ENCODE assay signal across 8 cellular contexts in genomic region chr11:75896843-75897419, GRCh38.
DNase-seq lines count a peak whose midpoint lies in the region; ATAC-seq, FAIRE-seq and TF ChIP-seq lines count a peak whose summit lies in the region.

No MANE protein-coding gene starts in this region.

- DNase-seq in A549 (ENCODE audit: low read depth in 1 of 2, low spot score in 1 of 2) (peak; percentile 25 to 41), GM12865 (ENCODE audit: low read depth) (peak; percentile 40), NCI-H2227 treated with DMSO at 0.1 percent for 48 hours (lab: John Stamatoyannopoulos, UW) (peak; percentile 42), astrocyte of the spinal cord (ENCODE audit: low read depth, low spot score) (peak; percentile 62), keratinocyte (ENCODE audit: low read depth, low spot score) (no peak), upper lobe of left lung (no peak), omental fat pad (ENCODE audit: low spot score) (no peak)
- DNase-seq in activated CD4-positive, alpha-beta T cell treated with anti-CD3 and anti-CD28 coated beads, Interleukin-2, amount 10 ng/mL, durations not matched to agents 7 days and 5 days, result no peak

- no peak for FAIRE-seq in A549 (lab: Jason Lieb, UNC)
- FAIRE-seq in keratinocyte (lab: Jason Lieb, UNC), result peak; percentile 23

- H3K4me2 ChIP-seq in A549 (no peak overlapping the region), keratinocyte (ENCODE audit: control insufficient read depth, extremely low read depth, insufficient read depth, low read depth, low read length) (no peak overlapping the region)

- H3K27me3 Mint-ChIP-seq in activated CD4-positive, alpha-beta T cell treated with anti-CD3 and anti-CD28 coated beads, Interleukin-2, amount 10 ng/mL, durations not matched to agents 7 days and 5 days, result no peaks in the 10 kb centered on the region

- no peaks in the 10 kb centered on the region for H4K20me1 ChIP-seq in keratinocyte (ENCODE audit: control insufficient read depth, extremely low read depth, insufficient read depth, low read length)

- no peak overlapping the region for H3K4me3 Mint-ChIP-seq in activated CD4-positive, alpha-beta T cell treated with anti-CD3 and anti-CD28 coated beads, Interleukin-2, amount 10 ng/mL, durations not matched to agents 7 days and 5 days

- H3K9me1 ChIP-seq in keratinocyte (ENCODE audit: control insufficient read depth, extremely low read depth, insufficient read depth, low read length), result no peaks in the 10 kb centered on the region

- H3K4me3 ChIP-seq in A549, result no peak overlapping the region
- H3K4me3 ChIP-seq in GM12865 (ENCODE audit: low read depth, low read length), result no peak overlapping the region
- H3K4me3 ChIP-seq in astrocyte of the spinal cord (ENCODE audit: low read depth, low read length), result no peak overlapping the region
- H3K4me3 ChIP-seq in keratinocyte (ENCODE audit: control insufficient read depth in 2 of 3, extremely low read depth in 1 of 3, insufficient read depth in 2 of 3, low read depth in 1 of 3, low read length in 3 of 3), result no peak overlapping the region
- H3K4me3 ChIP-seq in upper lobe of left lung, result no peak overlapping the region

- H3K36me3 ChIP-seq in keratinocyte (ENCODE audit: control insufficient read depth in 2 of 2, extremely low read depth in 1 of 2, insufficient read depth in 2 of 2, low read length in 2 of 2) (peaks cover 0 to 3% of the 10 kb centered on the region in 2 experiments), upper lobe of left lung (peaks cover 0 to 7% (median 3%) of the 10 kb centered on the region in 4 donors)

- POLR2A ChIA-PET in A549 (lab: Yijun Ruan, JAX), result interaction anchor here (1.3 kb wide), 1 partner anchor 256 kb away, joined by 3 read pairs; no protein-coding TSS in a partner anchor
- POLR2A ChIA-PET in activated CD4-positive, alpha-beta T cell treated with anti-CD3 and anti-CD28 coated beads, Interleukin-2, amount 10 ng/mL, durations not matched to agents 7 days and 5 days (lab: Charles Lee), result interaction anchor here (0.7 kb wide), 1 partner anchor 256 kb away, joined by 3 read pairs; no protein-coding TSS in a partner anchor

- peak; percentile 87 to 91 for TF ChIP-seq RAD21 in A549 (conservative IDR thresholded peaks at IDR 0.05 in 1 of 2, IDR thresholded peaks at IDR 0.05 in 1 of 2)

- H3K79me2 ChIP-seq in keratinocyte (ENCODE audit: control insufficient read depth, insufficient read depth, low read length), result no peaks in the 10 kb centered on the region

- H2AFZ ChIP-seq in keratinocyte (ENCODE audit: control insufficient read depth, low read length), result no peak overlapping the region

- no peak for TF ChIP-seq POLR2A in A549 (IDR thresholded peaks at IDR 0.05; ENCODE audit: low read length)
- TF ChIP-seq POLR2A in upper lobe of left lung (IDR thresholded peaks at IDR 0.05), result no peak

- 24% methylated on average over 4 of the region's 4 CpGs for WGBS in A549 (ENCODE audit: missing lambda C conversion rate)
- WGBS in upper lobe of left lung, 2 donors, result 43 to 51% methylated on average over 4 of the region's 4 CpGs

- H3K27me3 ChIP-seq in keratinocyte (ENCODE audit: control insufficient read depth, extremely low read depth, insufficient read depth, low read length), result no peaks in the 10 kb centered on the region
- H3K27me3 ChIP-seq in upper lobe of left lung, result no peaks in the 10 kb centered on the region

- peaks cover 7% of the 10 kb centered on the region for H3K36me3 Mint-ChIP-seq in activated CD4-positive, alpha-beta T cell treated with anti-CD3 and anti-CD28 coated beads, Interleukin-2, amount 10 ng/mL, durations not matched to agents 7 days and 5 days (ENCODE audit: low read depth)

- dilution Hi-C loops in keratinocyte (cut with MboI; ENCODE audit: extremely low pct_ligation_motif_present, low sequenced_read_pairs), result no loop called here

- H3K4me1 ChIP-seq in A549 (no peaks in the 10 kb centered on the region), keratinocyte (ENCODE audit: control insufficient read depth, extremely low read depth, insufficient read depth, low read length) (no peaks in the 10 kb centered on the region), upper lobe of left lung (peaks cover 0 to 16% (median 6%) of the 10 kb centered on the region in 4 donors)

- no peaks in the 10 kb centered on the region for H3K9me3 ChIP-seq in A549
- no peaks in the 10 kb centered on the region for H3K9me3 ChIP-seq in keratinocyte (ENCODE audit: control insufficient read depth, low read depth, low read length)
- no peaks in the 10 kb centered on the region for H3K9me3 ChIP-seq in upper lobe of left lung

- H3K27ac ChIP-seq in A549 (no peak overlapping the region), keratinocyte (ENCODE audit: control insufficient read depth, insufficient read depth, low read length) (no peak overlapping the region), upper lobe of left lung (no peak overlapping the region)

- no peaks in the 10 kb centered on the region for H3K9me3 Mint-ChIP-seq in activated CD4-positive, alpha-beta T cell treated with anti-CD3 and anti-CD28 coated beads, Interleukin-2, amount 10 ng/mL, durations not matched to agents 7 days and 5 days

- H3K27ac Mint-ChIP-seq in activated CD4-positive, alpha-beta T cell treated with anti-CD3 and anti-CD28 coated beads, Interleukin-2, amount 10 ng/mL, durations not matched to agents 7 days and 5 days, result no peak overlapping the region

- in situ Hi-C loops in astrocyte of the spinal cord (cut with HindIII; ENCODE audit: low sequenced_read_pairs), result no loop called here

- peaks cover 3% of the 10 kb centered on the region for H3K4me1 Mint-ChIP-seq in activated CD4-positive, alpha-beta T cell treated with anti-CD3 and anti-CD28 coated beads, Interleukin-2, amount 10 ng/mL, durations not matched to agents 7 days and 5 days

- TF ChIP-seq EP300 in A549 (IDR thresholded peaks at IDR 0.05), result no peak
- TF ChIP-seq EP300 in upper lobe of left lung (IDR thresholded peaks at IDR 0.05), result no peak

- TF ChIP-seq CTCF in A549 (IDR thresholded peaks at IDR 0.05), result peak; percentile 81
- TF ChIP-seq CTCF in GM12865 (IDR thresholded peaks at IDR 0.05; ENCODE audit: insufficient read depth, low read depth, low read length, missing control alignments), result peak; percentile 36
- TF ChIP-seq CTCF in astrocyte of the spinal cord (IDR thresholded peaks at IDR 0.05; ENCODE audit: low read depth, low read length), result peak; percentile 49
- TF ChIP-seq CTCF in keratinocyte (optimal IDR thresholded peaks at IDR 0.05 in 1 of 3, IDR thresholded peaks at IDR 0.05 in 1 of 3, conservative IDR thresholded peaks at IDR 0.05 in 1 of 3; ENCODE audit: extremely low read depth in 1 of 3, insufficient read depth in 2 of 3, low read length in 3 of 3), result peak in 2 of 3 experiments; percentile 32 to 49
- peak; percentile 51 to 73 (median 68) for TF ChIP-seq CTCF in upper lobe of left lung (IDR thresholded peaks at IDR 0.05)
- TF ChIP-seq CTCF in omental fat pad (IDR thresholded peaks at IDR 0.05), result peak in 1 of 3 donors; percentile 46

- CTCF ChIA-PET in A549 (lab: Yijun Ruan, JAX), result interaction anchor here (0.5 to 15.5 kb wide), 51 partner anchors 10 to 465 kb away, joined by 3 to 187 read pairs (median 3); partner anchors contain the start of gene WNT11
- CTCF ChIA-PET in activated CD4-positive, alpha-beta T cell treated with anti-CD3 and anti-CD28 coated beads, Interleukin-2, amount 10 ng/mL, durations not matched to agents 7 days and 5 days (lab: Charles Lee), result interaction anchor here (0.7 to 1.9 kb wide), 4 partner anchors 191 to 358 kb away, joined by 3 to 12 read pairs (median 4); no protein-coding TSS in a partner anchor

- no peak overlapping the region for H3K9ac ChIP-seq in keratinocyte (ENCODE audit: control insufficient read depth, extremely low read depth, insufficient read depth, low read length)

- ATAC-seq in A549 (peak; percentile 50; a peak in 4 of 6 replicates), upper lobe of left lung (ENCODE audit: low FRiP score in 2 of 2) (peak in 1 of 2 donors; percentile 72), omental fat pad (ENCODE audit: low FRiP score) (no peak)

TF ChIP-seq in A549, 52 proteins besides CTCF, POLR2A, EP300 and RAD21:
- TF ChIP-seq NFE2L2 (conservative IDR thresholded peaks at IDR 0.05; ENCODE audit: low read length), result no peak
- TF ChIP-seq SMC3 (IDR thresholded peaks at IDR 0.05), result peak; percentile 89
TF ChIP-seq in A549: peak in this region for 1.

Comparison
In these comparisons a context has a peak if more than half of its experiments do, and no peak if none do; other contexts are left out.
1. DNase-seq: peak in A549 (2 of 2), GM12865 (single experiment), NCI-H2227 treated with DMSO at 0.1 percent for 48 hours (single experiment) and astrocyte of the spinal cord (single experiment); none in keratinocyte (single experiment), upper lobe of left lung (0 of 2), omental fat pad (single experiment) and activated CD4-positive, alpha-beta T cell treated with anti-CD3 and anti-CD28 coated beads, Interleukin-2, amount 10 ng/mL, durations not matched to agents 7 days and 5 days (single experiment).